ENCODE assay signal across 13 cellular contexts in the genomic region with DNA sequence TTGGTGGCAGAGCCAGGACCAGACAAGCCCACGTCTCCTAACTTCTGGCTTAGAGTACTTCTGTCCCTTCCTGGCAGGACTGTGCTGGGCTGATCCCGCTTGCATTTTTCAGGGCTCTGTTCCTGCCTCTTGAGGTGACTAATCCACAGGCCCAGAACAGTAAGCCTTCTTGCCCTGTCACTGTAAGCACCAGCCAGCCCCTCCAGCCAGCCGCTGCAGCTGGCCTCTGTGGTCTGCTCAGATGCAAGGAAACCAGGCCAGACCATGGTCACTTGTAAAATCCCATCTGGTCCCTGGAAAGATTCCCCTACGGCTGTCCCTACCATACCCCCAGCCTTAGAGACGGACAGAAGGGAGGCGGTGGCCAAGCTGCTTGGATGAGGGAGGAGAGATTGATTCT.
A peak's percentile ranks its signal among the peaks of the same experiment; 100 is the strongest.
DNase-seq lines count a peak whose midpoint lies in the region; ATAC-seq, FAIRE-seq and TF ChIP-seq lines count a peak whose summit lies in the region.
"Had no signal": no experiment of that assay in that cellular context is flagged by ENCODE, and none has a peak within 500 bp of the region (broad histone marks: within the 10 kb centered on the region; RNA-seq: fewer than 3 reads in every experiment).

No MANE protein-coding gene starts in this region.

- no peak for TF ChIP-seq CTCF in brain microvascular endothelial cell (IDR thresholded peaks at IDR 0.05; ENCODE audit: low read depth, low read length, missing control alignments)
- TF ChIP-seq CTCF in right atrium auricular region (IDR thresholded peaks at IDR 0.05), result no peak
- no peak for TF ChIP-seq CTCF in sigmoid colon (IDR thresholded peaks at IDR 0.05)

- FAIRE-seq in H54 (lab: Jason Lieb, UNC), result no peak

- DNase-seq in H54 (ENCODE audit: insufficient read length, low spot score) (peak; percentile 29), brain microvascular endothelial cell (peak; percentile 57), right atrium auricular region (ENCODE audit: low spot score) (peak; percentile 71), sigmoid colon (peak; percentile 71), HuH-7 (ENCODE audit: low spot score) (no peak), NCI-H1417 treated with DMSO at 0.1 percent for 48 hours (lab: John Stamatoyannopoulos, UW) (no peak), NCI-H1105 treated with DMSO at 0.1 percent for 48 hours (lab: John Stamatoyannopoulos, UW) (no peak)
- DNase-seq: amniotic stem cell; CD8-positive, alpha-beta T cell; effector memory CD8-positive, alpha-beta T cell; NCI-H1436; NCI-H69 had no signal

- H3K4me3 ChIP-seq in brain microvascular endothelial cell (ENCODE audit: low read depth, low read length) (no peak overlapping the region), right atrium auricular region (no peak overlapping the region), sigmoid colon (no peak overlapping the region)

- H3K9me3 ChIP-seq in right atrium auricular region, result no peaks in the 10 kb centered on the region
- no peaks in the 10 kb centered on the region for H3K9me3 ChIP-seq in sigmoid colon

- peaks cover 0 to 50% of the 10 kb centered on the region in 2 donors for H3K4me1 ChIP-seq in right atrium auricular region
- peaks cover 0 to 72% (median 60%) of the 10 kb centered on the region in 4 donors for H3K4me1 ChIP-seq in sigmoid colon

- H3K27ac ChIP-seq in brain microvascular endothelial cell (no peak overlapping the region), right atrium auricular region (no peak overlapping the region), sigmoid colon (peak overlapping the region in 2 of 4 donors; percentile 25 to 46)

- WGBS in sigmoid colon, 2 donors, result 82 to 86% methylated on average over 6 of the region's 6 CpGs

- no peak for ATAC-seq in HG02759 (IDR thresholded peaks at IDR 0.05; ENCODE audit: unreplicated experiment)
- ATAC-seq: CD8-positive, alpha-beta T cell; effector memory CD8-positive, alpha-beta T cell had no signal

- no peak for TF ChIP-seq EP300 in sigmoid colon (IDR thresholded peaks at IDR 0.05)

- intact Hi-C loops in sigmoid colon (cut with DNase I), result no loop called here

- no peak for TF ChIP-seq POLR2A in H54 (IDR thresholded peaks at IDR 0.05; ENCODE audit: low read depth, low read length)
- TF ChIP-seq POLR2A in sigmoid colon (IDR thresholded peaks at IDR 0.05), result no peak

- in situ Hi-C loops in brain microvascular endothelial cell (cut with HindIII; ENCODE audit: low pct_ligation_motif_present, low sequenced_read_pairs), result no loop called here

- peaks cover 4% of the 10 kb centered on the region for H3K36me3 ChIP-seq in brain microvascular endothelial cell (replicated peaks)
- no peaks in the 10 kb centered on the region for H3K36me3 ChIP-seq in right atrium auricular region
- H3K36me3 ChIP-seq in sigmoid colon, result no peaks in the 10 kb centered on the region

- H3K27me3 ChIP-seq in brain microvascular endothelial cell (replicated peaks) (no peaks in the 10 kb centered on the region), right atrium auricular region (no peaks in the 10 kb centered on the region), sigmoid colon (no peaks in the 10 kb centered on the region)

Comparison
In these comparisons a context has a peak if more than half of its experiments do, and no peak if none do; other contexts are left out.
1. DNase-seq: peak in H54 (single experiment), brain microvascular endothelial cell (single experiment), right atrium auricular region (single experiment) and sigmoid colon (single experiment); none in HuH-7 (single experiment), NCI-H1417 treated with DMSO at 0.1 percent for 48 hours (single experiment) and NCI-H1105 treated with DMSO at 0.1 percent for 48 hours (single experiment).